1 cellular context compared by ENCODE assay signal in the genomic region with DNA sequence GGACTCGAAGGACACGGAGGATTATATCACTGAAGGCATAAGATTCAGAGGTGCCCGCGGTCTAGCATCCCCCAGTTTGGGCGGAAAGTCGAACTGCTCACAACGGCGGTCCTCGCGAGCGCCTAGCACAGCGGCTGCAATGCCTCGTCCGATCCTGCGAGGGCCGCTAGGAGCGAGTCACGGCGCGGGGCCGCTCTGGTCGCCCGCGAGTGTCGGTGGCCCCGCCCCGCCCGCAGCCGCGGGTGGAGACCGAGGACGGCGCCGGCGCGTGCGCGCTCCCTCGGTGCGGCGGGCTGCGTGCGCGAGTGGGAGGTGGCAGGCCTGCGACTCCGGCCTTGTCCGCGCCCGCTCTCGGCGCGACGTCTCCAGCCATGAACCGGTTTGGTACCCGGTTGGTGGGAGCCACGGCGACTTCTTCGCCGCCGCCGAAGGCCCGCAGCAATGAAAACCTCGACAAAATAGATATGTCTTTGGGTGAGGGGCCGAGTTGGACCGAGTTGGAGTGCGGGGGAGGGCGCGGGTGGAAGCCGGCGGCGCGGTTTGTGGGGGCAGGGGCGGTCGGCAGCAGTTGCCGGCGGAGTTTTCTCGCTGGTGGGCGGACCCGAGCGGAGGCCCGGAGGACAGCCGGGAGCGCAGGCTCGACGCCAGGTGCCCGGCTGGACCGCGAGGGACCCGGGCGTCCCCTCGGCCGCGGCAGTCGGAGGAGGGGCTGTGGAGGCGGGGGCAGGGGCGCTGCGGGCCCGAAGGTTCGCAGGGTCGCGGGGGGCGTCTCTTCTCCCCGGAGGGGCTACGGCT.
TF ChIP-seq lines count a peak whose summit lies in the region.

A gene with protein sequence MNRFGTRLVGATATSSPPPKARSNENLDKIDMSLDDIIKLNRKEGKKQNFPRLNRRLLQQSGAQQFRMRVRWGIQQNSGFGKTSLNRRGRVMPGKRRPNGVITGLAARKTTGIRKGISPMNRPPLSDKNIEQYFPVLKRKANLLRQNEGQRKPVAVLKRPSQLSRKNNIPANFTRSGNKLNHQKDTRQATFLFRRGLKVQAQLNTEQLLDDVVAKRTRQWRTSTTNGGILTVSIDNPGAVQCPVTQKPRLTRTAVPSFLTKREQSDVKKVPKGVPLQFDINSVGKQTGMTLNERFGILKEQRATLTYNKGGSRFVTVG (plus strand): TSS at position 283 of the 795 bp plus-strand sequence. CDS start 89 bp downstream, at position 372.

TF ChIP-seq in HepG2, 621 proteins besides CTCF, POLR2A, EP300 and RAD21 (continued from another document and continues in another):
- TF ChIP-seq, protein P1, sequence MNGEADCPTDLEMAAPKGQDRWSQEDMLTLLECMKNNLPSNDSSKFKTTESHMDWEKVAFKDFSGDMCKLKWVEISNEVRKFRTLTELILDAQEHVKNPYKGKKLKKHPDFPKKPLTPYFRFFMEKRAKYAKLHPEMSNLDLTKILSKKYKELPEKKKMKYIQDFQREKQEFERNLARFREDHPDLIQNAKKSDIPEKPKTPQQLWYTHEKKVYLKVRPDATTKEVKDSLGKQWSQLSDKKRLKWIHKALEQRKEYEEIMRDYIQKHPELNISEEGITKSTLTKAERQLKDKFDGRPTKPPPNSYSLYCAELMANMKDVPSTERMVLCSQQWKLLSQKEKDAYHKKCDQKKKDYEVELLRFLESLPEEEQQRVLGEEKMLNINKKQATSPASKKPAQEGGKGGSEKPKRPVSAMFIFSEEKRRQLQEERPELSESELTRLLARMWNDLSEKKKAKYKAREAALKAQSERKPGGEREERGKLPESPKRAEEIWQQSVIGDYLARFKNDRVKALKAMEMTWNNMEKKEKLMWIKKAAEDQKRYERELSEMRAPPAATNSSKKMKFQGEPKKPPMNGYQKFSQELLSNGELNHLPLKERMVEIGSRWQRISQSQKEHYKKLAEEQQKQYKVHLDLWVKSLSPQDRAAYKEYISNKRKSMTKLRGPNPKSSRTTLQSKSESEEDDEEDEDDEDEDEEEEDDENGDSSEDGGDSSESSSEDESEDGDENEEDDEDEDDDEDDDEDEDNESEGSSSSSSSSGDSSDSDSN (CRISPR knock-in tag; IDR thresholded peaks at IDR 0.05): peak; percentile 66
- no peak; the same call in 1 of the 2 replicates for TF ChIP-seq ZNF607 (CRISPR knock-in tag; IDR thresholded peaks at IDR 0.05; ENCODE audit: borderline replicate concordance)
- peak; percentile 71 for TF ChIP-seq IKZF4 (CRISPR knock-in tag; IDR thresholded peaks at IDR 0.05; ENCODE audit: borderline replicate concordance, low read depth, not compliant biosample characterization)
- TF ChIP-seq, protein P2, sequence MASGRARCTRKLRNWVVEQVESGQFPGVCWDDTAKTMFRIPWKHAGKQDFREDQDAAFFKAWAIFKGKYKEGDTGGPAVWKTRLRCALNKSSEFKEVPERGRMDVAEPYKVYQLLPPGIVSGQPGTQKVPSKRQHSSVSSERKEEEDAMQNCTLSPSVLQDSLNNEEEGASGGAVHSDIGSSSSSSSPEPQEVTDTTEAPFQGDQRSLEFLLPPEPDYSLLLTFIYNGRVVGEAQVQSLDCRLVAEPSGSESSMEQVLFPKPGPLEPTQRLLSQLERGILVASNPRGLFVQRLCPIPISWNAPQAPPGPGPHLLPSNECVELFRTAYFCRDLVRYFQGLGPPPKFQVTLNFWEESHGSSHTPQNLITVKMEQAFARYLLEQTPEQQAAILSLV (CRISPR knock-in tag; IDR thresholded peaks at IDR 0.05; ENCODE audit: borderline replicate concordance): peak; percentile 28; the same call in 1 of the 2 replicates
- TF ChIP-seq MATR3 (CRISPR knock-in tag; IDR thresholded peaks at IDR 0.05): no peak
- peak; percentile 76 for TF ChIP-seq ZMAT3 (CRISPR knock-in tag; conservative IDR thresholded peaks at IDR 0.05)
- peak; percentile 78; the same call in 1 of the 2 replicates for TF ChIP-seq ZNF746 (CRISPR knock-in tag; IDR thresholded peaks at IDR 0.05)
- peak; percentile 31 for TF ChIP-seq ZNF883 (CRISPR knock-in tag; IDR thresholded peaks at IDR 0.05; ENCODE audit: not compliant biosample characterization)
- TF ChIP-seq, protein P3, sequence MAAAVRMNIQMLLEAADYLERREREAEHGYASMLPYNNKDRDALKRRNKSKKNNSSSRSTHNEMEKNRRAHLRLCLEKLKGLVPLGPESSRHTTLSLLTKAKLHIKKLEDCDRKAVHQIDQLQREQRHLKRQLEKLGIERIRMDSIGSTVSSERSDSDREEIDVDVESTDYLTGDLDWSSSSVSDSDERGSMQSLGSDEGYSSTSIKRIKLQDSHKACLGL (CRISPR knock-in tag; IDR thresholded peaks at IDR 0.05): peak; percentile 85
- peak; percentile 89 for TF ChIP-seq ZFX (CRISPR knock-in tag; IDR thresholded peaks at IDR 0.05; ENCODE audit: low read depth)
- no peak for TF ChIP-seq ARNTL (CRISPR knock-in tag; IDR thresholded peaks at IDR 0.05)
- TF ChIP-seq, protein P4, sequence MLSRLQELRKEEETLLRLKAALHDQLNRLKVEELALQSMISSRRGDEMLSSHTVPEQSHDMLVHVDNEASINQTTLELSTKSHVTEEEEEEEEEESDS (CRISPR knock-in tag; IDR thresholded peaks at IDR 0.05; ENCODE audit: borderline replicate concordance): peak; percentile 23; the same call in 1 of the 2 replicates
- TF ChIP-seq PRMT3 (CRISPR knock-in tag; IDR thresholded peaks at IDR 0.05; ENCODE audit: borderline replicate concordance, low read depth): peak; percentile 87
- TF ChIP-seq, protein P5, sequence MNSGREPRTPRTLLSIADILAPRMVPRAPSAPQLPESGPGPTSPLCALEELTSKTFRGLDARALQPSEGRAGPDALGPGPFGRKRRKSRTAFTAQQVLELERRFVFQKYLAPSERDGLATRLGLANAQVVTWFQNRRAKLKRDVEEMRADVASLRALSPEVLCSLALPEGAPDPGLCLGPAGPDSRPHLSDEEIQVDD (CRISPR knock-in tag; IDR thresholded peaks at IDR 0.05; ENCODE audit: borderline replicate concordance): peak; percentile 40; the same call in 1 of the 2 replicates
- TF ChIP-seq, protein P6, sequence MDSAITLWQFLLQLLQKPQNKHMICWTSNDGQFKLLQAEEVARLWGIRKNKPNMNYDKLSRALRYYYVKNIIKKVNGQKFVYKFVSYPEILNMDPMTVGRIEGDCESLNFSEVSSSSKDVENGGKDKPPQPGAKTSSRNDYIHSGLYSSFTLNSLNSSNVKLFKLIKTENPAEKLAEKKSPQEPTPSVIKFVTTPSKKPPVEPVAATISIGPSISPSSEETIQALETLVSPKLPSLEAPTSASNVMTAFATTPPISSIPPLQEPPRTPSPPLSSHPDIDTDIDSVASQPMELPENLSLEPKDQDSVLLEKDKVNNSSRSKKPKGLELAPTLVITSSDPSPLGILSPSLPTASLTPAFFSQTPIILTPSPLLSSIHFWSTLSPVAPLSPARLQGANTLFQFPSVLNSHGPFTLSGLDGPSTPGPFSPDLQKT (CRISPR knock-in tag; IDR thresholded peaks at IDR 0.05; ENCODE audit: borderline replicate concordance): no peak
- TF ChIP-seq SUZ12 (IDR thresholded peaks at IDR 0.05; ENCODE audit: low read depth, low read length): no peak
- TF ChIP-seq, protein P7, sequence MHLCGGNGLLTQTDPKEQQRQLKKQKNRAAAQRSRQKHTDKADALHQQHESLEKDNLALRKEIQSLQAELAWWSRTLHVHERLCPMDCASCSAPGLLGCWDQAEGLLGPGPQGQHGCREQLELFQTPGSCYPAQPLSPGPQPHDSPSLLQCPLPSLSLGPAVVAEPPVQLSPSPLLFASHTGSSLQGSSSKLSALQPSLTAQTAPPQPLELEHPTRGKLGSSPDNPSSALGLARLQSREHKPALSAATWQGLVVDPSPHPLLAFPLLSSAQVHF (CRISPR knock-in tag; IDR thresholded peaks at IDR 0.05): no peak
- peak; percentile 81; the same call in 1 of the 2 replicates for TF ChIP-seq ZNF776 (CRISPR knock-in tag; IDR thresholded peaks at IDR 0.05)
- TF ChIP-seq, protein P8, sequence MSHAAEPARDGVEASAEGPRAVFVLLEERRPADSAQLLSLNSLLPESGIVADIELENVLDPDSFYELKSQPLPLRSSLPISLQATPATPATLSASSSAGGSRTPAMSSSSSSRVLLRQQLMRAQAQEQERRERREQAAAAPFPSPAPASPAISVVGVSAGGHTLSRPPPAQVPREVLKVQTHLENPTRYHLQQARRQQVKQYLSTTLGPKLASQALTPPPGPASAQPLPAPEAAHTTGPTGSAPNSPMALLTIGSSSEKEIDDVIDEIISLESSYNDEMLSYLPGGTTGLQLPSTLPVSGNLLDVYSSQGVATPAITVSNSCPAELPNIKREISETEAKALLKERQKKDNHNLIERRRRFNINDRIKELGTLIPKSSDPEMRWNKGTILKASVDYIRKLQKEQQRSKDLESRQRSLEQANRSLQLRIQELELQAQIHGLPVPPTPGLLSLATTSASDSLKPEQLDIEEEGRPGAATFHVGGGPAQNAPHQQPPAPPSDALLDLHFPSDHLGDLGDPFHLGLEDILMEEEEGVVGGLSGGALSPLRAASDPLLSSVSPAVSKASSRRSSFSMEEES (CRISPR knock-in tag; IDR thresholded peaks at IDR 0.05): no peak
- TF ChIP-seq SP4 (CRISPR knock-in tag; IDR thresholded peaks at IDR 0.05): peak; percentile 73
- peak; percentile 84; the same call in 1 of the 2 replicates for TF ChIP-seq ZFP36L1 (CRISPR knock-in tag; IDR thresholded peaks at IDR 0.05)
- TF ChIP-seq, protein P9, sequence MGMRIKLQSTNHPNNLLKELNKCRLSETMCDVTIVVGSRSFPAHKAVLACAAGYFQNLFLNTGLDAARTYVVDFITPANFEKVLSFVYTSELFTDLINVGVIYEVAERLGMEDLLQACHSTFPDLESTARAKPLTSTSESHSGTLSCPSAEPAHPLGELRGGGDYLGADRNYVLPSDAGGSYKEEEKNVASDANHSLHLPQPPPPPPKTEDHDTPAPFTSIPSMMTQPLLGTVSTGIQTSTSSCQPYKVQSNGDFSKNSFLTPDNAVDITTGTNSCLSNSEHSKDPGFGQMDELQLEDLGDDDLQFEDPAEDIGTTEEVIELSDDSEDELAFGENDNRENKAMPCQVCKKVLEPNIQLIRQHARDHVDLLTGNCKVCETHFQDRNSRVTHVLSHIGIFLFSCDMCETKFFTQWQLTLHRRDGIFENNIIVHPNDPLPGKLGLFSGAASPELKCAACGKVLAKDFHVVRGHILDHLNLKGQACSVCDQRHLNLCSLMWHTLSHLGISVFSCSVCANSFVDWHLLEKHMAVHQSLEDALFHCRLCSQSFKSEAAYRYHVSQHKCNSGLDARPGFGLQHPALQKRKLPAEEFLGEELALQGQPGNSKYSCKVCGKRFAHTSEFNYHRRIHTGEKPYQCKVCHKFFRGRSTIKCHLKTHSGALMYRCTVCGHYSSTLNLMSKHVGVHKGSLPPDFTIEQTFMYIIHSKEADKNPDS (CRISPR knock-in tag; IDR thresholded peaks at IDR 0.05): 0 out of 2 replicates have a peak, but pooled peaks have one; percentile 11
- TF ChIP-seq ZNF83 (CRISPR knock-in tag; IDR thresholded peaks at IDR 0.05; ENCODE audit: borderline replicate concordance): no peak
- no peak for TF ChIP-seq NFKBIZ (CRISPR knock-in tag; IDR thresholded peaks at IDR 0.05)
- TF ChIP-seq PAX8 (CRISPR knock-in tag; IDR thresholded peaks at IDR 0.05; ENCODE audit: borderline replicate concordance): peak; percentile 59; the same call in 1 of the 2 replicates
- no peak for TF ChIP-seq MED1 (CRISPR knock-in tag; IDR thresholded peaks at IDR 0.05)
- TF ChIP-seq ZSCAN21 (CRISPR knock-in tag; IDR thresholded peaks at IDR 0.05; ENCODE audit: borderline replicate concordance): peak; percentile 85
- TF ChIP-seq POLR2AphosphoS5 (IDR thresholded peaks at IDR 0.05; ENCODE audit: low read depth, low read length): peak; percentile 49
- TF ChIP-seq, protein P10, sequence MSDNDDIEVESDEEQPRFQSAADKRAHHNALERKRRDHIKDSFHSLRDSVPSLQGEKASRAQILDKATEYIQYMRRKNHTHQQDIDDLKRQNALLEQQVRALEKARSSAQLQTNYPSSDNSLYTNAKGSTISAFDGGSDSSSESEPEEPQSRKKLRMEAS (IDR thresholded peaks at IDR 0.05): peak; percentile 95
- TF ChIP-seq AGO1 (IDR thresholded peaks at IDR 0.05; ENCODE audit: low read depth, low read length, poor library complexity, severe bottlenecking): no peak
- TF ChIP-seq, protein P11, sequence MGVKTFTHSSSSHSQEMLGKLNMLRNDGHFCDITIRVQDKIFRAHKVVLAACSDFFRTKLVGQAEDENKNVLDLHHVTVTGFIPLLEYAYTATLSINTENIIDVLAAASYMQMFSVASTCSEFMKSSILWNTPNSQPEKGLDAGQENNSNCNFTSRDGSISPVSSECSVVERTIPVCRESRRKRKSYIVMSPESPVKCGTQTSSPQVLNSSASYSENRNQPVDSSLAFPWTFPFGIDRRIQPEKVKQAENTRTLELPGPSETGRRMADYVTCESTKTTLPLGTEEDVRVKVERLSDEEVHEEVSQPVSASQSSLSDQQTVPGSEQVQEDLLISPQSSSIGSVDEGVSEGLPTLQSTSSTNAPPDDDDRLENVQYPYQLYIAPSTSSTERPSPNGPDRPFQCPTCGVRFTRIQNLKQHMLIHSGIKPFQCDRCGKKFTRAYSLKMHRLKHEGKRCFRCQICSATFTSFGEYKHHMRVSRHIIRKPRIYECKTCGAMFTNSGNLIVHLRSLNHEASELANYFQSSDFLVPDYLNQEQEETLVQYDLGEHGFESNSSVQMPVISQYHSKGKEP (CRISPR knock-in tag; IDR thresholded peaks at IDR 0.05): 0 out of 2 replicates have a peak, but pooled peaks have one; percentile 27
- TF ChIP-seq, protein P12, sequence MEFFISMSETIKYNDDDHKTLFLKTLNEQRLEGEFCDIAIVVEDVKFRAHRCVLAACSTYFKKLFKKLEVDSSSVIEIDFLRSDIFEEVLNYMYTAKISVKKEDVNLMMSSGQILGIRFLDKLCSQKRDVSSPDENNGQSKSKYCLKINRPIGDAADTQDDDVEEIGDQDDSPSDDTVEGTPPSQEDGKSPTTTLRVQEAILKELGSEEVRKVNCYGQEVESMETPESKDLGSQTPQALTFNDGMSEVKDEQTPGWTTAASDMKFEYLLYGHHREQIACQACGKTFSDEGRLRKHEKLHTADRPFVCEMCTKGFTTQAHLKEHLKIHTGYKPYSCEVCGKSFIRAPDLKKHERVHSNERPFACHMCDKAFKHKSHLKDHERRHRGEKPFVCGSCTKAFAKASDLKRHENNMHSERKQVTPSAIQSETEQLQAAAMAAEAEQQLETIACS (CRISPR knock-in tag; IDR thresholded peaks at IDR 0.05): peak; percentile 87
- TF ChIP-seq ZNF441 (CRISPR knock-in tag; IDR thresholded peaks at IDR 0.05; ENCODE audit: borderline replicate concordance): peak; percentile 81
- no peak for TF ChIP-seq ZNF562 (CRISPR knock-in tag; IDR thresholded peaks at IDR 0.05; ENCODE audit: borderline replicate concordance)
- TF ChIP-seq, protein P13, sequence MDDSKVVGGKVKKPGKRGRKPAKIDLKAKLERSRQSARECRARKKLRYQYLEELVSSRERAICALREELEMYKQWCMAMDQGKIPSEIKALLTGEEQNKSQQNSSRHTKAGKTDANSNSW (CRISPR knock-in tag; IDR thresholded peaks at IDR 0.05; ENCODE audit: borderline replicate concordance): peak; percentile 47; the same call in 1 of the 2 replicates
- no peak for TF ChIP-seq SNAI1 (CRISPR knock-in tag; IDR thresholded peaks at IDR 0.05; ENCODE audit: borderline replicate concordance)
- TF ChIP-seq, protein P14, sequence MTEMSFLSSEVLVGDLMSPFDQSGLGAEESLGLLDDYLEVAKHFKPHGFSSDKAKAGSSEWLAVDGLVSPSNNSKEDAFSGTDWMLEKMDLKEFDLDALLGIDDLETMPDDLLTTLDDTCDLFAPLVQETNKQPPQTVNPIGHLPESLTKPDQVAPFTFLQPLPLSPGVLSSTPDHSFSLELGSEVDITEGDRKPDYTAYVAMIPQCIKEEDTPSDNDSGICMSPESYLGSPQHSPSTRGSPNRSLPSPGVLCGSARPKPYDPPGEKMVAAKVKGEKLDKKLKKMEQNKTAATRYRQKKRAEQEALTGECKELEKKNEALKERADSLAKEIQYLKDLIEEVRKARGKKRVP (CRISPR knock-in tag; IDR thresholded peaks at IDR 0.05): 0 out of 4 replicates have a peak, but pooled peaks of 1 of the 2 experiments have one; percentile 26
- TF ChIP-seq SIX4 (CRISPR knock-in tag; IDR thresholded peaks at IDR 0.05): peak; percentile 8; the same call in 1 of the 2 replicates
- peak; percentile 11; the same call in 1 of the 2 replicates for TF ChIP-seq STAG1 (CRISPR knock-in tag; IDR thresholded peaks at IDR 0.05)
- TF ChIP-seq ZNF589 (CRISPR knock-in tag; conservative IDR thresholded peaks at IDR 0.05): peak; percentile 34; the same call in 1 of the 2 replicates
